ENCODE assay signal across 11 cellular contexts in genomic region chr20:58690851-58691250, GRCh38. TPM values are rescaled to one million over a fixed set of nuclear protein-coding genes. Genes with fewer than 3 reads are reported as not detected.
DNase-seq lines count a peak whose midpoint lies in the region; ATAC-seq and TF ChIP-seq lines count a peak whose summit lies in the region.
"Had no signal": no experiment of that assay in that cellular context is flagged by ENCODE, and none has a peak within 500 bp of the region (broad histone marks: within the 10 kb centered on the region; RNA-seq: fewer than 3 reads in every experiment).

No MANE protein-coding gene starts in this region.

- POLR2A ChIA-PET in SK-N-SH (lab: Yijun Ruan, JAX): no interaction called here

- no peaks in the 10 kb centered on the region for H3K79me2 ChIP-seq in SK-N-SH (ENCODE audit: insufficient read depth)

- CTCF ChIA-PET in SK-N-SH (lab: Yijun Ruan, JAX): no interaction called here

- H3F3A ChIP-seq in SK-N-SH (replicated peaks; ENCODE audit: insufficient read depth): no peaks in the 10 kb centered on the region

- TF ChIP-seq CTCF in coronary artery (IDR thresholded peaks at IDR 0.05): no peak
- no peak for TF ChIP-seq CTCF in upper lobe of left lung (IDR thresholded peaks at IDR 0.05)
- TF ChIP-seq CTCF in SK-N-SH (IDR thresholded peaks at IDR 0.05): no peak

- no peaks in the 10 kb centered on the region for H3K9me3 Mint-ChIP-seq in activated T-cell treated with anti-CD3 and anti-CD28 coated beads, Interleukin-2, amount 50 U/mL, for 72 hours
- H3K9me3 Mint-ChIP-seq in activated T-cell treated with anti-CD3 and anti-CD28 coated beads, Interleukin-2, amount 50 U/mL, for 4 hours: no peaks in the 10 kb centered on the region
- H3K9me3 Mint-ChIP-seq: activated naive CD8-positive, alpha-beta T cell treated with anti-CD3 and anti-CD28 coated beads, Interleukin-2, amount 10 ng/mL, durations not matched to agents 7 days and 5 days had no signal

- peaks cover 6% of the 10 kb centered on the region for H3K4me1 Mint-ChIP-seq in activated T-cell treated with anti-CD3 and anti-CD28 coated beads, Interleukin-2, amount 50 U/mL, for 72 hours (ENCODE audit: low read depth)
- peaks cover 13% of the 10 kb centered on the region for H3K4me1 Mint-ChIP-seq in activated T-cell treated with anti-CD3 and anti-CD28 coated beads, Interleukin-2, amount 50 U/mL, for 4 hours (ENCODE audit: low read depth)

- TF ChIP-seq POLR2A in upper lobe of left lung (IDR thresholded peaks at IDR 0.05): no peak

- H3K9me2 ChIP-seq in SK-N-SH: no peaks in the 10 kb centered on the region

- no peak overlapping the region for H3K4me3 ChIP-seq in coronary artery
- H3K4me3 ChIP-seq in muscle layer of colon (ENCODE audit: low read depth in 1 of 2, low read length in 2 of 2): no peak overlapping the region
- no peak overlapping the region for H3K4me3 ChIP-seq in upper lobe of left lung
- H3K4me3 ChIP-seq in SK-N-SH (ENCODE audit: low read depth in 2 of 2, low read length in 1 of 2): no peak overlapping the region
- H3K4me3 ChIP-seq: BLaER1 had no signal

- no peak overlapping the region for H2AFZ ChIP-seq in SK-N-SH (ENCODE audit: low read depth)

- H3K4me3 Mint-ChIP-seq in activated T-cell treated with anti-CD3 and anti-CD28 coated beads, Interleukin-2, amount 50 U/mL, for 72 hours: no peak overlapping the region
- H3K4me3 Mint-ChIP-seq in activated T-cell treated with anti-CD3 and anti-CD28 coated beads, Interleukin-2, amount 50 U/mL, for 4 hours: no peak overlapping the region
- H3K4me3 Mint-ChIP-seq: activated naive CD8-positive, alpha-beta T cell treated with anti-CD3 and anti-CD28 coated beads, Interleukin-2, amount 10 ng/mL, durations not matched to agents 7 days and 5 days had no signal

- no peak for DNase-seq in activated T-cell treated with anti-CD3 and anti-CD28 coated beads, Interleukin-2, amount 50 U/mL, for 72 hours
- no peak for DNase-seq in activated T-cell treated with anti-CD3 and anti-CD28 coated beads for 4 hours
- DNase-seq in coronary artery (ENCODE audit: low spot score): peak; percentile 77
- DNase-seq in upper lobe of left lung: no peak
- DNase-seq in SK-N-SH: no peak
- DNase-seq in activated T-cell treated with anti-CD3 and anti-CD28 coated beads, Interleukin-2, amount 50 U/mL, for 4 hours: no peak
- DNase-seq: activated naive CD8-positive, alpha-beta T cell treated with anti-CD3 and anti-CD28 coated beads, Interleukin-2, amount 10 ng/mL, durations not matched to agents 7 days and 5 days; left cardiac atrium had no signal

- H3K27me3 ChIP-seq in muscle layer of colon (ENCODE audit: control insufficient read depth in 1 of 2, insufficient read depth in 2 of 2, low read length in 2 of 2) (no peaks in the 10 kb centered on the region), upper lobe of left lung (no peaks in the 10 kb centered on the region), SK-N-SH (ENCODE audit: insufficient read depth) (no peaks in the 10 kb centered on the region)

- H3K36me3 Mint-ChIP-seq in activated T-cell treated with anti-CD3 and anti-CD28 coated beads, Interleukin-2, amount 50 U/mL, for 72 hours (ENCODE audit: insufficient read depth in 2 of 2): peaks cover 0 to 1% of the 10 kb centered on the region in 2 donors
- H3K36me3 Mint-ChIP-seq in activated T-cell treated with anti-CD3 and anti-CD28 coated beads, Interleukin-2, amount 50 U/mL, for 4 hours (ENCODE audit: insufficient read depth): peaks cover 4% of the 10 kb centered on the region

- no peak for ATAC-seq in activated T-cell treated with anti-CD3 and anti-CD28 coated beads, Interleukin-2, amount 50 U/mL, for 72 hours (replicated peaks in 1 of 2)
- ATAC-seq in upper lobe of left lung (ENCODE audit: low FRiP score in 2 of 2) (peak in 1 of 2 donors; percentile 31), HG02970 (IDR thresholded peaks at IDR 0.05; ENCODE audit: low FRiP score, unreplicated experiment) (no peak)
- ATAC-seq in activated T-cell treated with anti-CD3 and anti-CD28 coated beads, Interleukin-2, amount 50 U/mL, for 4 hours: no peak

- H3K9ac ChIP-seq in muscle layer of colon (ENCODE audit: low read length) (no peak overlapping the region), SK-N-SH (no peak overlapping the region)
- H3K9ac ChIP-seq: BLaER1 had no signal

- TF ChIP-seq EP300 in upper lobe of left lung (IDR thresholded peaks at IDR 0.05) (no peak), SK-N-SH (IDR thresholded peaks at IDR 0.05; ENCODE audit: borderline replicate concordance in 1 of 2, low read depth in 1 of 2, low read length in 1 of 2) (no peak)

- no peak for TF ChIP-seq RAD21 in SK-N-SH (IDR thresholded peaks at IDR 0.05; ENCODE audit: low read length)

- H3K36me3 ChIP-seq in muscle layer of colon (ENCODE audit: insufficient read depth, low read length) (peaks cover 13% of the 10 kb centered on the region), upper lobe of left lung (peaks cover 0 to 8% (median 7%) of the 10 kb centered on the region in 4 donors), SK-N-SH (replicated peaks in 1 of 2; ENCODE audit: control insufficient read depth in 1 of 2, insufficient read depth in 2 of 2, low read length in 1 of 2) (no peaks in the 10 kb centered on the region)

- peak overlapping the region; percentile 68 for H3K27ac Mint-ChIP-seq in activated T-cell treated with anti-CD3 and anti-CD28 coated beads, Interleukin-2, amount 50 U/mL, for 72 hours
- H3K27ac Mint-ChIP-seq: activated naive CD8-positive, alpha-beta T cell treated with anti-CD3 and anti-CD28 coated beads, Interleukin-2, amount 10 ng/mL, durations not matched to agents 7 days and 5 days had no signal

- H3K4me1 ChIP-seq in muscle layer of colon (ENCODE audit: insufficient read depth, low read length): peaks cover 46% of the 10 kb centered on the region
- peaks cover 31 to 45% (median 36%) of the 10 kb centered on the region in 4 donors for H3K4me1 ChIP-seq in upper lobe of left lung
- H3K4me1 ChIP-seq in SK-N-SH (ENCODE audit: control insufficient read depth in 1 of 2, insufficient read depth in 2 of 2, low read depth in 1 of 2, low read length in 1 of 2): no peaks in the 10 kb centered on the region

- H4K20me1 ChIP-seq in SK-N-SH (ENCODE audit: insufficient read depth): no peaks in the 10 kb centered on the region
- H4K20me1 ChIP-seq: BLaER1 had no signal

- no peak overlapping the region for H3K4me2 ChIP-seq in SK-N-SH
- H3K4me2 ChIP-seq: BLaER1 had no signal

- peak overlapping the region; percentile 85 to 87 for H3K27ac ChIP-seq in coronary artery
- H3K27ac ChIP-seq in muscle layer of colon (ENCODE audit: low read depth, low read length): peak overlapping the region; percentile 84
- peak overlapping the region; percentile 93 to 98 (median 94) for H3K27ac ChIP-seq in upper lobe of left lung
- no peak overlapping the region for H3K27ac ChIP-seq in SK-N-SH (ENCODE audit: low read depth in 2 of 2, low read length in 1 of 2)
- H3K27ac ChIP-seq: BLaER1 had no signal

- WGBS in upper lobe of left lung, 2 donors: 35 to 42% methylated on average over 6 of the region's 6 CpGs
- 81% methylated on average over 6 of the region's 6 CpGs for WGBS in SK-N-SH (ENCODE audit: low lambda C conversion rate)

- H3K9me3 ChIP-seq in muscle layer of colon (ENCODE audit: low read length) (no peaks in the 10 kb centered on the region), upper lobe of left lung (no peaks in the 10 kb centered on the region), SK-N-SH (no peaks in the 10 kb centered on the region)
- H3K9me3 ChIP-seq: BLaER1 had no signal

- H3K27me3 Mint-ChIP-seq in activated T-cell treated with anti-CD3 and anti-CD28 coated beads, Interleukin-2, amount 50 U/mL, for 72 hours (ENCODE audit: low read depth): no peaks in the 10 kb centered on the region
- H3K27me3 Mint-ChIP-seq in activated T-cell treated with anti-CD3 and anti-CD28 coated beads, Interleukin-2, amount 50 U/mL, for 4 hours (ENCODE audit: low read depth): no peaks in the 10 kb centered on the region
- H3K27me3 Mint-ChIP-seq: activated naive CD8-positive, alpha-beta T cell treated with anti-CD3 and anti-CD28 coated beads, Interleukin-2, amount 10 ng/mL, durations not matched to agents 7 days and 5 days had no signal

TF ChIP-seq in SK-N-SH, 30 proteins besides CTCF, POLR2A, EP300 and RAD21 (continues in another document):
- TF ChIP-seq RCOR1 (IDR thresholded peaks at IDR 0.05; ENCODE audit: low read length): no peak
- no peak for TF ChIP-seq JUND (IDR thresholded peaks at IDR 0.05)
- TF ChIP-seq MEF2A (IDR thresholded peaks at IDR 0.05; ENCODE audit: borderline replicate concordance, low read depth): no peak
- no peak for TF ChIP-seq POLR2AphosphoS5 (IDR thresholded peaks at IDR 0.05; ENCODE audit: low read depth, low read length)
- TF ChIP-seq MAX (IDR thresholded peaks at IDR 0.05; ENCODE audit: low read depth): no peak
- no peak for TF ChIP-seq FOXJ3 (CRISPR knock-in tag; IDR thresholded peaks at IDR 0.05)
- no peak for TF ChIP-seq SMC3 (IDR thresholded peaks at IDR 0.05; ENCODE audit: low read depth, low read length)

RNA-seq across cellular contexts. Expression of gene NPEPL1, which starts 1.7 kb away (rescaled TPM):
- 10 to 100 TPM; 25.7 to 29.0 TPM for total RNA-seq in activated T-cell treated with anti-CD3 and anti-CD28 coated beads, Interleukin-2, amount 50 U/mL, for 72 hours
- total RNA-seq in upper lobe of left lung: 100 to 1,000 TPM in 1 of 6 donors, 10 to 100 TPM in 5; 19.4 to 198 (median 50.9) TPM
- polyA plus RNA-seq in SK-N-SH (2012; rRNA removed): 2.3 and 2.8 TPM in 2 replicates
- 0.15 and 0.31 TPM in 2 replicates for polyA plus RNA-seq in SK-N-SH (2012; cell fraction: cytosol; rRNA removed)
- polyA plus RNA-seq in SK-N-SH (2012; cell fraction: nucleus; rRNA removed): 26.7 and 39.7 TPM in 2 replicates
- total RNA-seq in activated T-cell treated with anti-CD3 and anti-CD28 coated beads, Interleukin-2, amount 50 U/mL, for 4 hours: 10 to 100 TPM; 11.5 to 17.2 (median 16.4) TPM

RNA-seq across cellular contexts. Expression of gene STX16, which starts 39.8 kb away (rescaled TPM):
- 100 to 1,000 TPM; 153 to 154 TPM for total RNA-seq in activated T-cell treated with anti-CD3 and anti-CD28 coated beads, Interleukin-2, amount 50 U/mL, for 72 hours
- total RNA-seq in upper lobe of left lung: 100 to 1,000 TPM in 1 of 6 donors, 10 to 100 TPM in 5; 42.1 to 469 (median 64.7) TPM
- 63.8 and 90.9 TPM in 2 replicates for polyA plus RNA-seq in SK-N-SH (2012; rRNA removed)
- polyA plus RNA-seq in SK-N-SH (2012; cell fraction: cytosol; rRNA removed): 54.0 and 56.0 TPM in 2 replicates
- 199 and 277 TPM in 2 replicates for polyA plus RNA-seq in SK-N-SH (2012; cell fraction: nucleus; rRNA removed)
- total RNA-seq in activated T-cell treated with anti-CD3 and anti-CD28 coated beads, Interleukin-2, amount 50 U/mL, for 4 hours: 10 to 100 TPM; 52.2 to 67.6 (median 55.4) TPM

Comparison
In these comparisons a context has a peak if more than half of its experiments do, and no peak if none do; other contexts are left out.
1. H3K27ac ChIP-seq: peak in coronary artery (2 of 2), muscle layer of colon (single experiment) and upper lobe of left lung (4 of 4); none in SK-N-SH (0 of 2).